ENCODE assay signal across 8 cellular contexts in genomic region chr3:150703756-150704344, GRCh38. TPM values are rescaled to one million over a fixed set of nuclear protein-coding genes. Genes with fewer than 3 reads are reported as not detected.
DNase-seq lines count a peak whose midpoint lies in the region; FAIRE-seq and TF ChIP-seq lines count a peak whose summit lies in the region.

Gene ERICH6, minus strand, starts transcription at chr3:150703920. Its CDS starts 22 bp downstream, at chr3:150703898.

- peak within 1 kb of the TSS; percentile 69 for H3K4me3 ChIP-seq in neuron (ENCODE audit: low read length)
- peak within 1 kb of the TSS; percentile 68 to 95 (median 83) for H3K4me3 ChIP-seq in subcutaneous abdominal adipose tissue (ENCODE audit: low read depth in 1 of 5, low read length in 5 of 5)

- H3K9me3 ChIP-seq in neuron (ENCODE audit: low read length) = no peaks in the 10 kb centered on the region
- H3K9me3 ChIP-seq in subcutaneous abdominal adipose tissue (ENCODE audit: control insufficient read depth in 5 of 5, low read length in 5 of 5) = no peaks in the 10 kb centered on the region

- DNase-seq in G401 (ENCODE audit: low spot score) (peak; percentile 88), H54 (ENCODE audit: insufficient read length, low spot score) (peak; percentile 89), LoVo (ENCODE audit: low spot score) (peak; percentile 93), SHP77 (lab: John Stamatoyannopoulos, UW) (peak; percentile 84 to 92), activated gamma-delta T cell treated with Interleukin-2 at 50 U/mL for 16 hours (peak; percentile 72), foreskin melanocyte (peak; percentile 87)

- peaks cover 3% of the 10 kb centered on the region for H3K4me1 ChIP-seq in neuron (ENCODE audit: insufficient read depth, low read length)
- H3K4me1 ChIP-seq in subcutaneous abdominal adipose tissue (ENCODE audit: control insufficient read depth in 5 of 5, insufficient read depth in 5 of 5, low read length in 5 of 5) = peaks cover 0 to 14% (median 10%) of the 10 kb centered on the region in 5 donors

- peak within 1 kb of the TSS; percentile 84 for H2AFZ ChIP-seq in neuron (ENCODE audit: low read depth, low read length)

- H3K36me3 ChIP-seq in neuron (ENCODE audit: insufficient read depth, low read length) = no peaks in the 10 kb centered on the region
- H3K36me3 ChIP-seq in subcutaneous abdominal adipose tissue (ENCODE audit: control insufficient read depth in 5 of 5, insufficient read depth in 5 of 5, low read length in 5 of 5) = no peaks in the 10 kb centered on the region

- in situ Hi-C loops in G401 (cut with HindIII; ENCODE audit: low sequenced_read_pairs) = no loop called here

- 0 out of 2 replicates have a peak, but pooled peaks have one; percentile 3 for TF ChIP-seq POLR2A in H54 (IDR thresholded peaks at IDR 0.05; ENCODE audit: low read depth, low read length)

- H3K27me3 ChIP-seq in neuron (ENCODE audit: insufficient read depth, low read length) = no peaks in the 10 kb centered on the region
- no peaks in the 10 kb centered on the region for H3K27me3 ChIP-seq in subcutaneous abdominal adipose tissue (ENCODE audit: control insufficient read depth in 5 of 5, insufficient read depth in 4 of 5, low read length in 5 of 5)

- peak within 1 kb of the TSS; percentile 57 for H3K27ac ChIP-seq in subcutaneous abdominal adipose tissue (ENCODE audit: low read depth, low read length)

- peak within 1 kb of the TSS; percentile 48 to 87 (median 82) for H3K9ac ChIP-seq in subcutaneous abdominal adipose tissue (ENCODE audit: low read length in 5 of 5)

- FAIRE-seq in H54 (lab: Jason Lieb, UNC) = no peak

RNA-seq across cellular contexts. Expression of gene ERICH6, which starts in this region (rescaled TPM):
- total RNA-seq in G401 (2014; rRNA removed; shearing (Covaris generic)) = not detected in 2 replicates

Comparison
In these comparisons a context has a peak if more than half of its experiments do, and no peak if none do; other contexts are left out.
1. Peak in every context shown above with its lines: DNase-seq, H3K4me3 ChIP-seq and H3K27ac ChIP-seq.
2. Peak in DNase-seq in G401; RNA of the gene not detected or under 1 TPM.